Comparison of ENCODE assay signal across 29 cellular contexts in the genomic region with DNA sequence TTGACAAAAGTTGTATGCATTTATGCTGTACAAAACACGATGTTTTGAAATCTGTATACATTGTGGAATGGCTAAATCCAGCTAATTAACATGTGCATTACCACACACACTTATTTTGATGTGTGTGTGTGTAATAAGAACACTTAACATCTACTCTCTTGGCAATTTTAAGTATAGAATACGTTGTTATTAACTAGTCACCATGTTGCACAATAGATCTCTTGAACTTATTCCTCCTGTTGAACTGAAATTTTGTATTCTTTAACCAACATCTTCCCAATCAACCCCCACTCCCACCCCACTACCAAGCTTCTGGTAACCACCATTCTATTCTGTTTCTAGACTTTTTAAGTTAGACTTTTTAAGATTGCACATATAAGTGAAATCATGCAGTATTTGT.
"Had no signal": no experiment of that assay in that cellular context is flagged by ENCODE, and none has a peak within 500 bp of the region (broad histone marks: within the 10 kb centered on the region; RNA-seq: fewer than 3 reads in every experiment).

No MANE protein-coding gene starts in this region.

- DNase-seq: dermis blood vessel endothelial cell; dorsolateral prefrontal cortex; effector CD4-positive, alpha-beta T cell; effector memory CD4-positive, alpha-beta T cell; endodermal cell; erythroblast; esophagus squamous epithelium; foreskin fibroblast; foreskin melanocyte; gastrocnemius medialis; glutamatergic neuron; head of caudate nucleus; heart right ventricle; hippocampal formation; left cardiac atrium; left lung; left ventricle myocardium superior; lower lobe of right lung; mesenchymal stem cell; midbrain; mucosa of descending colon; naive B cell; naive thymus-derived CD8-positive, alpha-beta T cell had no signal

- H3K36me3 ChIP-seq: esophagus squamous epithelium, gastrocnemius medialis, heart right ventricle, left lung, lower lobe of right lung had no signal

- H3K9me3 Mint-ChIP-seq: endodermal cell; naive B cell; naive thymus-derived CD8-positive, alpha-beta T cell had no signal

- H3K4me1 Mint-ChIP-seq: naive B cell had no signal

- H3K4me3 Mint-ChIP-seq: endodermal cell; naive B cell; naive thymus-derived CD8-positive, alpha-beta T cell had no signal

- H3K9me3 ChIP-seq: esophagus squamous epithelium, gastrocnemius medialis, heart right ventricle, left lung, lower lobe of right lung, mucosa of descending colon had no signal

- H3K27me3 ChIP-seq: dorsolateral prefrontal cortex, esophagus squamous epithelium, gastrocnemius medialis, heart right ventricle, left lung had no signal

- H3K36me3 Mint-ChIP-seq: naive B cell; naive thymus-derived CD8-positive, alpha-beta T cell had no signal

- ATAC-seq: esophagus mucosa; gastrocnemius medialis; heart right ventricle; left cardiac atrium; left lung; left ventricle myocardium superior; lower lobe of right lung; mucosa of descending colon; naive thymus-derived CD8-positive, alpha-beta T cell had no signal

- H3K4me3 ChIP-seq: coronary artery, dorsolateral prefrontal cortex, esophagus squamous epithelium, gastrocnemius medialis, heart right ventricle, left lung, lower lobe of right lung, mucosa of descending colon had no signal

- FAIRE-seq: colon, endometrium, islet of Langerhans, keratinocyte had no signal

- H3K27ac ChIP-seq: dorsolateral prefrontal cortex, esophagus squamous epithelium, gastrocnemius medialis, heart right ventricle, left lung, lower lobe of right lung had no signal

- H3K27ac Mint-ChIP-seq: endodermal cell; naive B cell; naive thymus-derived CD8-positive, alpha-beta T cell had no signal
